Comparison of ENCODE assay signal across 18 cellular contexts in the genomic region with DNA sequence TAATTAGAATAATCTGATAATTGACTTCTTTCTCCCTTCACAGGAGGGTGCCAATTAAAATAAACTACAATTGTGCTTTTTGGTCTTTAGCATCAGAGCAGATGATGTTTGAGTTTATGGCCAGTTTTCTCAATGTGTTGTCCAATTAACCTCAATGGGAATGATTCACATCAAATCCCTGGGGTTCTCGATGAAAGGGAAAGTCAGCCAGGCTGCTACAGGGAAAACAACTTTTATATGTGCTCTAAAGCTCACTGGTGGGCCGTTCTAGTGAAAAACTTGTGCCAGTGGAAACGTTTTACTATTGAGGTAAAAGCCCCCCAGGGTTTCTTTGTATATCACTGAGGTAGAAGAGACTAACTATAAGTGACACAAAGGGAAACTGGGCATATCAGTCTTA.
DNase-seq lines count a peak whose midpoint lies in the region; ATAC-seq and TF ChIP-seq lines count a peak whose summit lies in the region.
"Had no signal": no experiment of that assay in that cellular context is flagged by ENCODE, and none has a peak within 500 bp of the region (broad histone marks: within the 10 kb centered on the region; RNA-seq: fewer than 3 reads in every experiment).

No MANE protein-coding gene starts in this region.

- H3K4me1 ChIP-seq in neural progenitor cell = peaks cover 13% of the 10 kb centered on the region

- no peaks in the 10 kb centered on the region for H3K27me3 ChIP-seq in neural progenitor cell
- H3K27me3 ChIP-seq: MG63, SJCRH30 had no signal

- peak overlapping the region; percentile 25 for H3K27ac Mint-ChIP-seq in neural progenitor cell

- no peaks in the 10 kb centered on the region for H3K36me3 ChIP-seq in neural progenitor cell
- H3K36me3 ChIP-seq: MG63, SJCRH30 had no signal

- no peak overlapping the region for H3K4me3 Mint-ChIP-seq in neural progenitor cell

- H3K9me3 ChIP-seq in neural progenitor cell (ENCODE audit: low read depth) = no peaks in the 10 kb centered on the region
- H3K9me3 ChIP-seq: MG63, SJCRH30 had no signal

- ATAC-seq in HG02571 (IDR thresholded peaks at IDR 0.05; ENCODE audit: unreplicated experiment) = no peak

- no peaks in the 10 kb centered on the region for H3K27me3 Mint-ChIP-seq in neural progenitor cell (ENCODE audit: insufficient read depth, low read depth)

- in situ Hi-C loops in astrocyte of the spinal cord (cut with HindIII; ENCODE audit: low sequenced_read_pairs) = no loop called here

- H3K9ac ChIP-seq in neural progenitor cell = no peak overlapping the region

- H3K27ac ChIP-seq in neural progenitor cell = peak overlapping the region; percentile 50
- H3K27ac ChIP-seq: PC-9, SJCRH30 had no signal

- peak overlapping the region; percentile 48 for H3K4me2 ChIP-seq in neural progenitor cell
- H3K4me2 ChIP-seq: PC-9 had no signal

- H2AFZ ChIP-seq in neural progenitor cell (replicated peaks) = no peak overlapping the region
- H2AFZ ChIP-seq: PC-9 had no signal

- H3F3A ChIP-seq in neural progenitor cell (ENCODE audit: low read depth) = no peaks in the 10 kb centered on the region

- DNase-seq in A172 (ENCODE audit: low spot score) = peak; percentile 29
- peak; percentile 66 for DNase-seq in LHCN-M2 (ENCODE audit: low read depth)
- DNase-seq in astrocyte of the spinal cord (ENCODE audit: low read depth, low spot score) = peak; percentile 19
- peak; percentile 61 for DNase-seq in neural progenitor cell (ENCODE audit: low spot score)
- no peak for DNase-seq in hippocampal formation (lab: John Stamatoyannopoulos, UW)
- no peak for DNase-seq in activated naive CD4-positive, alpha-beta T cell treated with Interleukin-2 at 50 U/mL for 16 hours
- DNase-seq in NCI-H2029 treated with DMSO at 0.1 percent for 48 hours (lab: John Stamatoyannopoulos, UW) = no peak
- DNase-seq: C1 segment of cervical spinal cord, GOT3, MG63, NCI-H1092, NCI-H187, NCI-H2171 treated with DMSO at 0.1 percent for 48 hours, NCI-H446 treated with DMSO at 0.1 percent for 48 hours, NCI-H774, PC-9, SJCRH30 had no signal

- H3K4me3 ChIP-seq in astrocyte of the spinal cord (ENCODE audit: low read depth, low read length) = no peak overlapping the region
- H3K4me3 ChIP-seq in neural progenitor cell = no peak overlapping the region
- H3K4me3 ChIP-seq: MG63, PC-9, SJCRH30 had no signal

- no peak for TF ChIP-seq CTCF in astrocyte of the spinal cord (IDR thresholded peaks at IDR 0.05; ENCODE audit: low read depth, low read length)
- no peak for TF ChIP-seq CTCF in neural progenitor cell (IDR thresholded peaks at IDR 0.05)

- no peaks in the 10 kb centered on the region for H3K36me3 Mint-ChIP-seq in neural progenitor cell

- H4K20me1 ChIP-seq in neural progenitor cell (ENCODE audit: low read depth) = no peaks in the 10 kb centered on the region

- H3K4me1 Mint-ChIP-seq in neural progenitor cell = peaks cover 8% of the 10 kb centered on the region

- H3K9me3 Mint-ChIP-seq in neural progenitor cell = no peaks in the 10 kb centered on the region

- no peaks in the 10 kb centered on the region for H3K79me2 ChIP-seq in neural progenitor cell (ENCODE audit: low read depth)

Comparison
In these comparisons a context has a peak if more than half of its experiments do, and no peak if none do; other contexts are left out.
1. DNase-seq: peak in A172 (single experiment), LHCN-M2 (single experiment), astrocyte of the spinal cord (single experiment) and neural progenitor cell (single experiment); none in hippocampal formation (0 of 2), activated naive CD4-positive, alpha-beta T cell treated with Interleukin-2 at 50 U/mL for 16 hours (single experiment) and NCI-H2029 treated with DMSO at 0.1 percent for 48 hours (single experiment).